ENCODE assay signal across 8 cellular contexts in genomic region chr1:222618880-222619321, GRCh38. TPM values are rescaled to one million over a fixed set of nuclear protein-coding genes. Genes with fewer than 3 reads are reported as not detected.
A peak's percentile ranks its signal among the peaks of the same experiment; 100 is the strongest.
DNase-seq lines count a peak whose midpoint lies in the region; ATAC-seq and TF ChIP-seq lines count a peak whose summit lies in the region.

No MANE protein-coding gene starts in this region.

- intact Hi-C loops in gastrocnemius medialis (cut with DNase I; ENCODE audit: low total_unique reads), result loop anchor here (1.0 kb wide), 1 partner anchor 24 kb away; no protein-coding TSS in a partner anchor

- H3K9ac ChIP-seq in iPS-18a (ENCODE audit: low read length), result peak overlapping the region; percentile 69

- H3K27me3 ChIP-seq in iPS-18a (ENCODE audit: control insufficient read depth, insufficient read depth, low read length), result peaks cover 11% of the 10 kb centered on the region
- no peaks in the 10 kb centered on the region for H3K27me3 ChIP-seq in gastrocnemius medialis

- H3K27ac ChIP-seq in iPS-18a (ENCODE audit: low read length) (no peak overlapping the region), gastrocnemius medialis (peak overlapping the region in 3 of 4 donors; percentile 76 to 92 (median 91))

- ATAC-seq in gastrocnemius medialis, result peak in 1 of 2 donors; percentile 15
- ATAC-seq in HG02938 (IDR thresholded peaks at IDR 0.05; ENCODE audit: unreplicated experiment), result no peak
- no peak for ATAC-seq in HG03139 (IDR thresholded peaks at IDR 0.05; ENCODE audit: unreplicated experiment)

- TF ChIP-seq POLR2A in gastrocnemius medialis (IDR thresholded peaks at IDR 0.05), result no peak

- in situ Hi-C loops in astrocyte of the spinal cord (cut with HindIII; ENCODE audit: low sequenced_read_pairs) (no loop called here), gastrocnemius medialis (cut with MboI; ENCODE audit: low sequenced_read_pairs in 4 of 4) (no loop called here)

- H3K9me3 ChIP-seq in iPS-18a (ENCODE audit: control insufficient read depth, low read depth, low read length) (no peaks in the 10 kb centered on the region), gastrocnemius medialis (no peaks in the 10 kb centered on the region)

- TF ChIP-seq CTCF in astrocyte of the spinal cord (IDR thresholded peaks at IDR 0.05; ENCODE audit: low read depth, low read length), result no peak
- TF ChIP-seq CTCF in gastrocnemius medialis (IDR thresholded peaks at IDR 0.05 in 4 of 5, conservative IDR thresholded peaks at IDR 0.05 in 1 of 5), result no peak

- peaks cover 10% of the 10 kb centered on the region for H3K36me3 ChIP-seq in iPS-18a (ENCODE audit: control insufficient read depth, low read depth, low read length)
- peaks cover 0 to 19% of the 10 kb centered on the region in 2 donors for H3K36me3 ChIP-seq in gastrocnemius medialis

- H3K4me1 ChIP-seq in iPS-18a (ENCODE audit: control insufficient read depth, low read depth, low read length) (no peaks in the 10 kb centered on the region), gastrocnemius medialis (peaks cover 12 to 13% of the 10 kb centered on the region in 2 donors)

- DNase-seq in activated effector memory CD4-positive, alpha-beta T cell treated with anti-CD3 and anti-CD28 coated beads, Interleukin-2, amount 50 U/mL, for 16 hours, result peak; percentile 63
- no peak for DNase-seq in activated effector memory CD4-positive, alpha-beta T cell treated with Interleukin-2 at 50 U/mL for 16 hours
- DNase-seq in NCI-H82 treated with DMSO at 0.1 percent for 48 hours (lab: John Stamatoyannopoulos, UW; ENCODE audit: unreplicated experiment) (peak; percentile 7), astrocyte of the spinal cord (ENCODE audit: low read depth, low spot score) (peak; percentile 38), gastrocnemius medialis (no peak)

- H3K4me3 ChIP-seq in astrocyte of the spinal cord (ENCODE audit: low read depth, low read length), result peak overlapping the region; percentile 79
- peak overlapping the region; percentile 76 for H3K4me3 ChIP-seq in iPS-18a (ENCODE audit: low read length)
- peak overlapping the region; percentile 73 to 95 (median 90) for H3K4me3 ChIP-seq in gastrocnemius medialis

RNA-seq across cellular contexts. Expression of gene MIA3, which starts 1.0 kb away (rescaled TPM):
- total RNA-seq in gastrocnemius medialis, result 10 to 100 TPM; 24.1 to 75.3 (median 47.9) TPM

RNA-seq across cellular contexts. Expression of gene TAF1A, which starts 29.2 kb away (rescaled TPM):
- total RNA-seq in gastrocnemius medialis, result 1 to 10 TPM; 1.5 to 3.4 (median 1.6) TPM

Comparison
In these comparisons a context has a peak if more than half of its experiments do, and no peak if none do; other contexts are left out.
1. DNase-seq: peak in activated effector memory CD4-positive, alpha-beta T cell treated with anti-CD3 and anti-CD28 coated beads, Interleukin-2, amount 50 U/mL, for 16 hours (single experiment), NCI-H82 treated with DMSO at 0.1 percent for 48 hours (single experiment) and astrocyte of the spinal cord (single experiment); none in activated effector memory CD4-positive, alpha-beta T cell treated with Interleukin-2 at 50 U/mL for 16 hours (single experiment) and gastrocnemius medialis (0 of 2).
2. Peak in every context shown above with its lines, with median percentiles within 50 percentile points of each other: H3K4me3 ChIP-seq.